In genomic region chr20:56733967-56734366, GRCh38 we compare ENCODE assay signal across 29 cellular contexts.
"Had no signal": no experiment of that assay in that cellular context is flagged by ENCODE, and none has a peak within 500 bp of the region (broad histone marks: within the 10 kb centered on the region; RNA-seq: fewer than 3 reads in every experiment).

No MANE protein-coding gene starts in this region.

- DNase-seq: colonic mucosa; effector CD8-positive, alpha-beta T cell; foreskin keratinocyte; heart right ventricle; hippocampal formation; left cardiac atrium; left lung; mesenchymal stem cell; midbrain; naive thymus-derived CD4-positive, alpha-beta T cell; stimulated activated CD4-positive, alpha-beta T cell treated with anti-CD3 and anti-CD28 coated beads, Interleukin-2, amount 100 ng/mL, for 24 hours; stimulated activated CD4-positive, alpha-beta T cell treated with anti-CD3 and anti-CD28 coated beads, Interleukin-4, amount 100 ng/mL, for 24 hours; stimulated activated naive CD4-positive, alpha-beta T cell treated with Interleukin-2 at 50 U/mL for 16 hours; stomach; testis; tibial artery had no signal

- H3K4me1 Mint-ChIP-seq: nephron; stimulated activated effector memory CD8-positive, alpha-beta T cell treated with anti-CD3 and anti-CD28 coated beads, Interleukin-12 subunit alpha, Interleukin-12 subunit beta, amount 100 ng/mL, for 72 hours had no signal

- H3K9me3 ChIP-seq: colonic mucosa, esophagus muscularis mucosa, gastroesophageal sphincter, heart right ventricle, left lung, stomach, testis, tibial artery had no signal

- H3K4me3 ChIP-seq: colonic mucosa, esophagus muscularis mucosa, gastroesophageal sphincter, heart right ventricle, left lung, neural progenitor cell, smooth muscle cell, stomach, testis, tibial artery had no signal

- H3K4me3 Mint-ChIP-seq: dendritic cell treated with granulocyte-macrophage colony-stimulating factor and Interleukin-4, amounts not matched to agents 40 ng/mL and 50 ng/mL, for 4 days; naive thymus-derived CD4-positive, alpha-beta T cell; nephron; neural progenitor cell; stimulated activated effector memory CD8-positive, alpha-beta T cell treated with anti-CD3 and anti-CD28 coated beads, Interleukin-12 subunit alpha, Interleukin-12 subunit beta, amount 100 ng/mL, for 72 hours; type B pancreatic cell had no signal

- H3K36me3 Mint-ChIP-seq: naive thymus-derived CD4-positive, alpha-beta T cell; neural progenitor cell; stimulated activated effector memory CD8-positive, alpha-beta T cell treated with anti-CD3 and anti-CD28 coated beads, Interleukin-12 subunit alpha, Interleukin-12 subunit beta, amount 100 ng/mL, for 72 hours; type B pancreatic cell had no signal

- H3K79me2 ChIP-seq: parathyroid adenoma had no signal

- H3K27me3 ChIP-seq: colonic mucosa, foreskin keratinocyte, neural progenitor cell, testis had no signal

- H3K27ac Mint-ChIP-seq: dendritic cell treated with granulocyte-macrophage colony-stimulating factor and Interleukin-4, amounts not matched to agents 40 ng/mL and 50 ng/mL, for 4 days; naive thymus-derived CD4-positive, alpha-beta T cell; nephron; neural progenitor cell; progenitor cell of endocrine pancreas; stimulated activated effector memory CD8-positive, alpha-beta T cell treated with anti-CD3 and anti-CD28 coated beads, Interleukin-12 subunit alpha, Interleukin-12 subunit beta, amount 100 ng/mL, for 72 hours; type B pancreatic cell had no signal

- ATAC-seq: foreskin keratinocyte; gastroesophageal sphincter; heart right ventricle; left cardiac atrium; left lung; naive thymus-derived CD4-positive, alpha-beta T cell; sciatic nerve; stimulated activated effector memory CD8-positive, alpha-beta T cell treated with anti-CD3 and anti-CD28 coated beads, Interleukin-12 subunit alpha, Interleukin-12 subunit beta, amount 100 ng/mL, for 72 hours had no signal

- FAIRE-seq: endothelial cell of umbilical vein, urothelium cell line had no signal

- H3K4me2 ChIP-seq: neural progenitor cell, smooth muscle cell had no signal

- H3K36me3 ChIP-seq: colonic mucosa, esophagus muscularis mucosa, gastroesophageal sphincter, heart right ventricle, left lung, neural progenitor cell, stomach, tibial artery had no signal

- H3K4me1 ChIP-seq: colonic mucosa, foreskin keratinocyte, gastroesophageal sphincter, heart right ventricle, left lung, parathyroid adenoma, testis, tibial artery had no signal

- H2AFZ ChIP-seq: neural progenitor cell, parathyroid adenoma had no signal

- H3K9ac ChIP-seq: neural progenitor cell, parathyroid adenoma had no signal

- H3K9me3 Mint-ChIP-seq: dendritic cell treated with granulocyte-macrophage colony-stimulating factor and Interleukin-4, amounts not matched to agents 40 ng/mL and 50 ng/mL, for 4 days; nephron; neural progenitor cell; stimulated activated effector memory CD8-positive, alpha-beta T cell treated with anti-CD3 and anti-CD28 coated beads, Interleukin-12 subunit alpha, Interleukin-12 subunit beta, amount 100 ng/mL, for 72 hours had no signal

- H3K27ac ChIP-seq: colonic mucosa, esophagus muscularis mucosa, foreskin keratinocyte, gastroesophageal sphincter, heart right ventricle, left lung, neural progenitor cell, parathyroid adenoma, stomach, testis, tibial artery had no signal
